Comparison of ENCODE assay signal across 30 cellular contexts in the genomic region with DNA sequence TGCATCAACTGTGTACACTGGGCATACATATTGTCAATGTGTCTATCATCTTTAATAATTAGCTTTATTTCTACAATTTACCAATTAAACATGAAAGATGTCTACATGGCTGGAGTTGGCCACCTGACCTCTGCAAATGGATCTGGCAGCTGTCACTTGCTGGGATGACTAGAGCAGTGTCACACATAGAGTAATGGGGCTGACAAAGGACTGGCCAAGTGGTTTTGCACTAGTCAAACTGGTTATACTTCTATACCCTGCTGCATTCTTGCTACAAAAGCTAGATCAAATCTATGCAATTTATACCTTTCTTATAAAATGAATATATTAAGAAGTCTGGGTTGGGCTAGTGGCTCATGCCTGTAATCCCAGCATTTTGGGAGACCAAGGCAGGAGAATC.
"Had no signal": no experiment of that assay in that cellular context is flagged by ENCODE, and none has a peak within 500 bp of the region (broad histone marks: within the 10 kb centered on the region; RNA-seq: fewer than 3 reads in every experiment).

No MANE protein-coding gene starts in this region.

- H3K27me3 Mint-ChIP-seq: activated naive CD4-positive, alpha-beta T cell treated with anti-CD3 and anti-CD28 coated beads, Interleukin-2, amount 10 ng/mL, durations not matched to agents 7 days and 5 days; activated naive CD8-positive, alpha-beta T cell treated with anti-CD3 and anti-CD28 coated beads, Interleukin-2, amount 10 ng/mL, durations not matched to agents 7 days and 5 days; brain; effector memory CD8-positive, alpha-beta T cell; naive B cell; progenitor cell of endocrine pancreas; stimulated activated naive B cell treated with anti-CD40 and anti-IgM and Interleukin-4, amounts not matched to agents 10 μg/mL and 1 μg/mL and 100 μg/mL, for 72 hours; T-cell had no signal

- H3K27ac Mint-ChIP-seq: activated naive CD4-positive, alpha-beta T cell treated with anti-CD3 and anti-CD28 coated beads, Interleukin-2, amount 10 ng/mL, durations not matched to agents 7 days and 5 days; activated naive CD8-positive, alpha-beta T cell treated with anti-CD3 and anti-CD28 coated beads, Interleukin-2, amount 10 ng/mL, durations not matched to agents 7 days and 5 days; nephron progenitor cell; stimulated activated naive B cell treated with anti-CD40 and anti-IgM and Interleukin-4, amounts not matched to agents 10 μg/mL and 1 μg/mL and 100 μg/mL, for 72 hours; T-helper 2 cell treated with Interferon-gamma antibody and Interleukin-4, amounts not matched to agents 5 μg/mL and 100 μg/mL, for 36 hours had no signal

- H3K4me1 ChIP-seq: ascending aorta, lower lobe of right lung had no signal

- H3K9me3 ChIP-seq: ascending aorta, lower lobe of right lung, neutrophil, stomach, tibial artery had no signal

- H3K27me3 ChIP-seq: ascending aorta, neutrophil, stomach, tibial artery had no signal

- H3K4me3 ChIP-seq: ascending aorta, coronary artery, lower lobe of right lung, smooth muscle cell, stomach, tibial artery had no signal

- H3K9me3 Mint-ChIP-seq: activated naive CD4-positive, alpha-beta T cell treated with anti-CD3 and anti-CD28 coated beads, Interleukin-2, amount 10 ng/mL, durations not matched to agents 7 days and 5 days; activated naive CD8-positive, alpha-beta T cell treated with anti-CD3 and anti-CD28 coated beads, Interleukin-2, amount 10 ng/mL, durations not matched to agents 7 days and 5 days; brain; effector memory CD8-positive, alpha-beta T cell; immature natural killer cell; naive B cell; nephron progenitor cell; stimulated activated naive B cell treated with anti-CD40 and anti-IgM and Interleukin-4, amounts not matched to agents 10 μg/mL and 1 μg/mL and 100 μg/mL, for 72 hours; T-cell; T-helper 2 cell treated with Interferon-gamma antibody and Interleukin-4, amounts not matched to agents 5 μg/mL and 100 μg/mL, for 36 hours had no signal

- ATAC-seq: activated CD4-positive, CD25-positive, alpha-beta regulatory T cell treated with anti-CD3 and anti-CD28 coated beads, Interleukin-2, amount 50 U/mL, for 24 hours; effector memory CD8-positive, alpha-beta T cell; sciatic nerve; stimulated activated naive B cell treated with anti-CD40 and anti-IgM and Interleukin-4, amounts not matched to agents 10 μg/mL and 1 μg/mL and 100 μg/mL, for 72 hours; T-cell had no signal

- H3K27ac ChIP-seq: ascending aorta, coronary artery, lower lobe of right lung, neutrophil, stomach, tibial artery, WERI-Rb-1 had no signal

- H3K4me2 ChIP-seq: smooth muscle cell had no signal

- DNase-seq: activated CD4-positive, alpha-beta T cell treated with anti-CD3 and anti-CD28 coated beads for 48 hours; activated CD4-positive, alpha-beta T cell treated with anti-CD3 and anti-CD28 coated beads, Interleukin-2, amount 50 U/mL, for 48 hours; activated CD8-positive, alpha-beta memory T cell treated with anti-CD3 and anti-CD28 coated beads for 24 hours; activated effector memory CD4-positive, alpha-beta T cell treated with Interleukin-2 at 50 U/mL for 16 hours; activated naive CD4-positive, alpha-beta T cell treated with anti-CD3 and anti-CD28 coated beads, Interleukin-2, amount 10 ng/mL, durations not matched to agents 7 days and 5 days; activated naive CD8-positive, alpha-beta T cell treated with anti-CD3 and anti-CD28 coated beads, Interleukin-2, amount 10 ng/mL, durations not matched to agents 7 days and 5 days; effector memory CD8-positive, alpha-beta T cell; erythroblast; head of caudate nucleus; hypothalamus; immature natural killer cell; lower lobe of right lung; naive B cell; nephron progenitor cell; retina; stimulated activated CD4-positive, alpha-beta T cell treated with anti-CD3 and anti-CD28 coated beads, Interleukin-1b, Interleukin-23, amount 100 ng/mL, for 48 hours; stimulated activated naive B cell treated with anti-CD40 and anti-IgM and Interleukin-4, amounts not matched to agents 10 μg/mL and 1 μg/mL and 100 μg/mL, for 72 hours; stomach; T-cell; tibial artery; WERI-Rb-1 had no signal

- H3K4me1 Mint-ChIP-seq: activated naive CD4-positive, alpha-beta T cell treated with anti-CD3 and anti-CD28 coated beads, Interleukin-2, amount 10 ng/mL, durations not matched to agents 7 days and 5 days; activated naive CD8-positive, alpha-beta T cell treated with anti-CD3 and anti-CD28 coated beads, Interleukin-2, amount 10 ng/mL, durations not matched to agents 7 days and 5 days; nephron progenitor cell; stimulated activated naive B cell treated with anti-CD40 and anti-IgM and Interleukin-4, amounts not matched to agents 10 μg/mL and 1 μg/mL and 100 μg/mL, for 72 hours; T-cell had no signal

- H3K4me3 Mint-ChIP-seq: activated naive CD4-positive, alpha-beta T cell treated with anti-CD3 and anti-CD28 coated beads, Interleukin-2, amount 10 ng/mL, durations not matched to agents 7 days and 5 days; activated naive CD8-positive, alpha-beta T cell treated with anti-CD3 and anti-CD28 coated beads, Interleukin-2, amount 10 ng/mL, durations not matched to agents 7 days and 5 days; brain; effector memory CD8-positive, alpha-beta T cell; immature natural killer cell; naive B cell; nephron progenitor cell; stimulated activated naive B cell treated with anti-CD40 and anti-IgM and Interleukin-4, amounts not matched to agents 10 μg/mL and 1 μg/mL and 100 μg/mL, for 72 hours; T-cell; T-helper 2 cell treated with Interferon-gamma antibody and Interleukin-4, amounts not matched to agents 5 μg/mL and 100 μg/mL, for 36 hours had no signal
